Comparison of ENCODE assay signal across 17 cellular contexts in genomic region chr4:6277139-6277802, GRCh38. TPM values are rescaled to one million over a fixed set of nuclear protein-coding genes. Genes with fewer than 3 reads are reported as not detected.
DNase-seq lines count a peak whose midpoint lies in the region; ATAC-seq and TF ChIP-seq lines count a peak whose summit lies in the region.
"Had no signal": no experiment of that assay in that cellular context is flagged by ENCODE, and none has a peak within 500 bp of the region (broad histone marks: within the 10 kb centered on the region; RNA-seq: fewer than 3 reads in every experiment).

No MANE protein-coding gene starts in this region.

- no peak overlapping the region for H2BK120ac ChIP-seq in H9 (ENCODE audit: low read depth, low read length, poor library complexity, severe bottlenecking)

- H3K27ac Mint-ChIP-seq in H9 = peak overlapping the region in 2 of 3 experiments; percentile 44 to 84; a peak in 3 of 7 replicates
- no peak overlapping the region for H3K27ac Mint-ChIP-seq in activated naive CD8-positive, alpha-beta T cell treated with anti-CD3 and anti-CD28 coated beads, Interleukin-2, amount 50 U/mL, for 24 hours
- H3K27ac Mint-ChIP-seq: activated CD4-positive, alpha-beta T cell treated with anti-CD3 and anti-CD28 coated beads for 36 hours; IgD-negative memory B cell had no signal

- H3K27ac ChIP-seq in H9 (ENCODE audit: insufficient read length, low read depth, low read length) (no peak overlapping the region), hepatocyte (peak overlapping the region; percentile 81), stomach smooth muscle (ENCODE audit: low read length) (peak overlapping the region; percentile 84)
- no peak overlapping the region for H3K27ac ChIP-seq in effector memory CD4-positive, alpha-beta T cell (ENCODE audit: insufficient read depth, low read length, poor library complexity, severe bottlenecking)

- H3K23ac ChIP-seq in H9 (ENCODE audit: insufficient read length, low read depth, low read length) = no peak overlapping the region

- no peaks in the 10 kb centered on the region for H3K9me3 ChIP-seq in H9 (ENCODE audit: control insufficient read depth, low read depth, low read length)
- H3K9me3 ChIP-seq in hepatocyte (ENCODE audit: low read depth) = no peaks in the 10 kb centered on the region
- H3K9me3 ChIP-seq in stomach smooth muscle (ENCODE audit: control insufficient read depth in 2 of 2, low read length in 2 of 2) = no peaks in the 10 kb centered on the region
- no peaks in the 10 kb centered on the region for H3K9me3 ChIP-seq in effector memory CD4-positive, alpha-beta T cell (ENCODE audit: control insufficient read depth, low read length)

- DNase-seq in H9 (no peak), cerebellar cortex (ENCODE audit: low spot score) (peak; percentile 66), hepatocyte (ENCODE audit: low spot score) (no peak)
- DNase-seq in activated naive CD8-positive, alpha-beta T cell treated with anti-CD3 and anti-CD28 coated beads, Interleukin-2, amount 50 U/mL, for 24 hours = no peak
- DNase-seq in effector memory CD4-positive, alpha-beta T cell = no peak
- DNase-seq: activated CD4-positive, alpha-beta T cell treated with anti-CD3 and anti-CD28 coated beads for 36 hours; activated T-cell treated with anti-CD3 and anti-CD28 coated beads for 4 hours; COR-L47; GF-D8; mesenchymal stem cell; SIG-M5; stimulated activated CD4-positive, alpha-beta T cell treated with anti-CD3 and anti-CD28 coated beads, Interleukin-4, amount 100 ng/mL, for 24 hours had no signal

- H3K56ac ChIP-seq in H9 (ENCODE audit: insufficient read length, low read depth, low read length) = no peak overlapping the region

- no peak overlapping the region for H4K8ac ChIP-seq in H9 (replicated peaks; ENCODE audit: insufficient read length, low read depth, low read length)

- no CpG with 5 or more reads among the region's 24 CpGs for WGBS in H9 (ENCODE audit: extremely low coverage, insufficient read length, low lambda C conversion rate)
- 90% methylated on average over 24 of the region's 24 CpGs for WGBS in hepatocyte (ENCODE audit: low lambda C conversion rate, missing lambda C conversion rate)

- H4K91ac ChIP-seq in H9 (ENCODE audit: insufficient read length, low read depth, low read length) = no peak overlapping the region

- no peaks in the 10 kb centered on the region for H3K23me2 ChIP-seq in H9 (ENCODE audit: insufficient read length, low read depth, low read length, poor library complexity, severe bottlenecking)

- H3K14ac ChIP-seq in H9 (ENCODE audit: insufficient read depth, low read length) = no peak overlapping the region

- H3K9me3 Mint-ChIP-seq in H9 = no peaks in the 10 kb centered on the region
- H3K9me3 Mint-ChIP-seq in activated naive CD8-positive, alpha-beta T cell treated with anti-CD3 and anti-CD28 coated beads, Interleukin-2, amount 50 U/mL, for 24 hours = no peaks in the 10 kb centered on the region
- H3K9me3 Mint-ChIP-seq: activated naive CD4-positive, alpha-beta T cell treated with anti-CD3 and anti-CD28 coated beads, Interleukin-2, amount 50 U/mL, for 72 hours; IgD-negative memory B cell had no signal

- no peak overlapping the region for H2AK5ac ChIP-seq in H9 (ENCODE audit: insufficient read length, low read length)

- H3K79me1 ChIP-seq in H9 (ENCODE audit: insufficient read depth, low read depth, low read length, poor library complexity, severe bottlenecking) = no peaks in the 10 kb centered on the region

- H3K4me1 ChIP-seq in H9 (ENCODE audit: insufficient read depth, low read length) = no peaks in the 10 kb centered on the region; the same call in 1 of the 2 replicates
- peaks cover 51% of the 10 kb centered on the region for H3K4me1 ChIP-seq in hepatocyte (ENCODE audit: insufficient read depth)
- peaks cover 81% of the 10 kb centered on the region for H3K4me1 ChIP-seq in stomach smooth muscle (ENCODE audit: control insufficient read depth, insufficient read depth, low read length)
- peaks cover 9% of the 10 kb centered on the region for H3K4me1 ChIP-seq in effector memory CD4-positive, alpha-beta T cell (ENCODE audit: control insufficient read depth, insufficient read depth, low read length, poor library complexity, severe bottlenecking)

- H3K4me3 ChIP-seq in hepatocyte (no peak overlapping the region), stomach smooth muscle (ENCODE audit: low read length in 2 of 2) (peak overlapping the region in 1 of 2 donors; percentile 58)
- H3K4me3 ChIP-seq in effector memory CD4-positive, alpha-beta T cell (ENCODE audit: insufficient read depth, low read depth, low read length, poor library complexity, severe bottlenecking) = no peak overlapping the region

- H3K79me2 ChIP-seq in H9 (ENCODE audit: insufficient read depth, low read length) (no peaks in the 10 kb centered on the region), hepatocyte (peaks cover 36% of the 10 kb centered on the region)

- no peak overlapping the region for H2BK20ac ChIP-seq in H9 (ENCODE audit: low read depth, low read length, poor library complexity, severe bottlenecking)

- no peaks in the 10 kb centered on the region for H3K27me3 Mint-ChIP-seq in H9 (ENCODE audit: low read depth)
- no peaks in the 10 kb centered on the region for H3K27me3 Mint-ChIP-seq in activated naive CD8-positive, alpha-beta T cell treated with anti-CD3 and anti-CD28 coated beads, Interleukin-2, amount 50 U/mL, for 24 hours
- H3K27me3 Mint-ChIP-seq: activated CD4-positive, alpha-beta T cell treated with anti-CD3 and anti-CD28 coated beads for 36 hours had no signal

- no peak overlapping the region for H2BK15ac ChIP-seq in H9 (ENCODE audit: low read depth, low read length)

- H3K36me3 ChIP-seq in hepatocyte (replicated peaks; ENCODE audit: insufficient read depth, low read depth) (no peaks in the 10 kb centered on the region), stomach smooth muscle (ENCODE audit: control insufficient read depth in 2 of 2, insufficient read depth in 2 of 2, low read length in 2 of 2) (peaks cover 7 to 13% of the 10 kb centered on the region in 2 donors)
- no peaks in the 10 kb centered on the region for H3K36me3 ChIP-seq in effector memory CD4-positive, alpha-beta T cell (ENCODE audit: control insufficient read depth, insufficient read depth, low read length)

- H3K18ac ChIP-seq in H9 (ENCODE audit: insufficient read length, low read depth, low read length) = no peak overlapping the region

- H3K9ac ChIP-seq in H9 (ENCODE audit: extremely low read depth, insufficient read length, low read length) (no peak overlapping the region), stomach smooth muscle (ENCODE audit: low read length in 2 of 2) (peak overlapping the region in 1 of 2 donors; percentile 47)

- no peak overlapping the region for H3K4me3 Mint-ChIP-seq in H9
- no peak overlapping the region for H3K4me3 Mint-ChIP-seq in activated naive CD8-positive, alpha-beta T cell treated with anti-CD3 and anti-CD28 coated beads, Interleukin-2, amount 50 U/mL, for 24 hours
- H3K4me3 Mint-ChIP-seq: activated CD4-positive, alpha-beta T cell treated with anti-CD3 and anti-CD28 coated beads for 36 hours had no signal

- H4K5ac ChIP-seq in H9 (ENCODE audit: insufficient read length, low read depth, low read length) = no peak overlapping the region

- no peak overlapping the region for H2AFZ ChIP-seq in H9 (ENCODE audit: low read length)
- H2AFZ ChIP-seq in hepatocyte = no peak overlapping the region

- TF ChIP-seq CTCF in H9 (conservative IDR thresholded peaks at IDR 0.05) (no peak), hepatocyte (IDR thresholded peaks at IDR 0.05; ENCODE audit: poor library complexity) (no peak)

- no peaks in the 10 kb centered on the region for H3K9me2 ChIP-seq in hepatocyte (replicated peaks; ENCODE audit: insufficient read depth)

- H3K27me3 ChIP-seq in H9 (ENCODE audit: insufficient read depth, low read length) = no peaks in the 10 kb centered on the region
- no peaks in the 10 kb centered on the region for H3K27me3 ChIP-seq in hepatocyte
- no peaks in the 10 kb centered on the region for H3K27me3 ChIP-seq in stomach smooth muscle (ENCODE audit: control insufficient read depth in 1 of 2, insufficient read depth in 2 of 2, low read length in 2 of 2)
- no peaks in the 10 kb centered on the region for H3K27me3 ChIP-seq in effector memory CD4-positive, alpha-beta T cell (replicated peaks; ENCODE audit: control insufficient read depth, insufficient read depth, low read length, poor library complexity, severe bottlenecking)

- no peak overlapping the region for H3K4ac ChIP-seq in H9 (ENCODE audit: low read depth, low read length)

- no peak overlapping the region for H2BK12ac ChIP-seq in H9 (ENCODE audit: insufficient read length, low read depth, low read length)

- peaks cover 4 to 7% (median 7%) of the 10 kb centered on the region in 3 experiments; a peak in 5 of 7 replicates for H3K36me3 Mint-ChIP-seq in H9 (ENCODE audit: insufficient read depth in 1 of 3, low read depth in 3 of 3)
- H3K36me3 Mint-ChIP-seq in activated naive CD8-positive, alpha-beta T cell treated with anti-CD3 and anti-CD28 coated beads, Interleukin-2, amount 50 U/mL, for 24 hours (ENCODE audit: low read depth) = no peaks in the 10 kb centered on the region
- H3K36me3 Mint-ChIP-seq: activated naive CD4-positive, alpha-beta T cell treated with anti-CD3 and anti-CD28 coated beads, Interleukin-2, amount 50 U/mL, for 72 hours had no signal

- H3K4me2 ChIP-seq in H9 (ENCODE audit: insufficient read depth, insufficient read length, low read length) (no peak overlapping the region), hepatocyte (no peak overlapping the region)

- H4K20me1 ChIP-seq in H9 (ENCODE audit: control insufficient read depth, insufficient read depth, insufficient read length) (peaks cover 3% of the 10 kb centered on the region), hepatocyte (ENCODE audit: insufficient read depth, poor library complexity, severe bottlenecking) (no peaks in the 10 kb centered on the region)

- ATAC-seq in GM18858 (IDR thresholded peaks at IDR 0.05; ENCODE audit: unreplicated experiment) = no peak
- no peak for ATAC-seq in activated naive CD8-positive, alpha-beta T cell treated with anti-CD3 and anti-CD28 coated beads, Interleukin-2, amount 50 U/mL, for 24 hours
- no peak for ATAC-seq in HG02973 (IDR thresholded peaks at IDR 0.05; ENCODE audit: unreplicated experiment)
- ATAC-seq: activated CD4-positive, alpha-beta T cell treated with anti-CD3 and anti-CD28 coated beads for 36 hours; activated naive CD4-positive, alpha-beta T cell treated with anti-CD3 and anti-CD28 coated beads, Interleukin-2, amount 50 U/mL, for 72 hours had no signal

- no peak overlapping the region for H3T11ph ChIP-seq in H9 (ENCODE audit: low read length)

- H3K4me1 Mint-ChIP-seq in H9 = peaks cover 24 to 37% of the 10 kb centered on the region in 2 experiments
- H3K4me1 Mint-ChIP-seq in activated naive CD8-positive, alpha-beta T cell treated with anti-CD3 and anti-CD28 coated beads, Interleukin-2, amount 50 U/mL, for 24 hours = peaks cover 6% of the 10 kb centered on the region

- H2BK5ac ChIP-seq in H9 (ENCODE audit: insufficient read length, low read length) = no peak overlapping the region

RNA-seq across cellular contexts. Expression of gene WFS1, which starts 7.6 kb away (rescaled TPM):
- total RNA-seq in H9 (2021) (17.5 and 18.9 TPM in 2 replicates), hepatocyte (32.5 and 43.1 TPM in 2 replicates)
- 36.1 and 44.4 TPM in 2 replicates for polyA plus RNA-seq in hepatocyte

Comparison
In these comparisons a context has a peak if more than half of its experiments do, and no peak if none do; other contexts are left out.
1. H3K27ac ChIP-seq: peak in hepatocyte (single experiment) and stomach smooth muscle (single experiment); none in H9 (single experiment) and effector memory CD4-positive, alpha-beta T cell (single experiment).